ENCODE assay signal across 8 cellular contexts in genomic region chr12:55736780-55737580, GRCh38. TPM values are rescaled to one million over a fixed set of nuclear protein-coding genes. Genes with fewer than 3 reads are reported as not detected.
DNase-seq lines count a peak whose midpoint lies in the region; ATAC-seq, FAIRE-seq and TF ChIP-seq lines count a peak whose summit lies in the region.

No MANE protein-coding gene starts in this region.

- H4K20me1 ChIP-seq in KMS-11 (ENCODE audit: insufficient read depth) = no peaks in the 10 kb centered on the region
- H4K20me1 ChIP-seq in PC-3 (ENCODE audit: low read length) = no peaks in the 10 kb centered on the region

- H3K9me2 ChIP-seq in PC-3 (replicated peaks; ENCODE audit: low read length) = no peaks in the 10 kb centered on the region

- no peaks in the 10 kb centered on the region for H3K9me3 Mint-ChIP-seq in activated naive CD8-positive, alpha-beta T cell (ENCODE audit: low read depth)

- intact Hi-C loops in PC-3 (cut with micrococcal nuclease) (loop anchor here (1.0 kb wide), 3 partner anchors 8 to 77 kb away; partner anchors contain the start of gene CD63), heart left ventricle (cut with DNase I) (loop anchor here in 9 of 10 donors (2.0 to 10.0 kb wide), 10 partner anchors 60 to 375 kb away; partner anchors contain the start of genes ORMDL2 (in 1 of the 9), PA2G4 (in 1 of the 9) and SARNP (in 1 of the 9)), pancreas (cut with DNase I) (loop anchor here in 2 of 3 donors (5.0 to 10.0 kb wide), 2 partner anchors 205 to 298 kb away; no protein-coding TSS in a partner anchor)

- CTCF ChIA-PET in A549 (lab: Yijun Ruan, JAX) = interaction anchor here (0.7 to 11.7 kb wide), 27 partner anchors 8 to 555 kb away, joined by 3 to 139 read pairs (median 9); partner anchors contain the start of genes BLOC1S1, CD63, ORMDL2 and RDH5
- CTCF ChIA-PET in PC-3 (lab: Charles Lee) = interaction anchor here (1.1 to 2.7 kb wide), 5 partner anchors 9 to 548 kb away, joined by 3 to 25 read pairs (median 16); partner anchors contain the start of gene RDH5

- H3K79me2 ChIP-seq in KMS-11 (ENCODE audit: insufficient read depth, low read depth) (no peaks in the 10 kb centered on the region), PC-3 (ENCODE audit: low read length) (no peaks in the 10 kb centered on the region)

- ATAC-seq in A549 = peak; percentile 78 to 89
- ATAC-seq in PC-3 = peak; percentile 76
- ATAC-seq in heart left ventricle = peak; percentile 53 to 72 (median 64)
- peak; percentile 82 to 86 (median 84) for ATAC-seq in pancreas

- TF ChIP-seq CTCF in A549 (IDR thresholded peaks at IDR 0.05) (peak; percentile 70), KMS-11 (conservative IDR thresholded peaks at IDR 0.05; ENCODE audit: low read depth, low read length) (peak; percentile 97), PC-3 (conservative IDR thresholded peaks at IDR 0.05; ENCODE audit: low read depth, low read length) (peak; percentile 98), heart left ventricle (IDR thresholded peaks at IDR 0.05) (peak; percentile 58 to 79 (median 69)), pancreas (IDR thresholded peaks at IDR 0.05) (peak; percentile 67 to 76 (median 74))

- H3K27ac ChIP-seq in A549 (no peak overlapping the region), KMS-11 (no peak overlapping the region; the same call in 1 of the 2 replicates), PC-3 (ENCODE audit: low read length) (no peak overlapping the region), heart left ventricle (peak overlapping the region in 6 of 12 donors; percentile 6 to 79 (median 46)), pancreas (no peak overlapping the region)

- H3K9me3 ChIP-seq in A549 (no peaks in the 10 kb centered on the region), PC-3 (ENCODE audit: low read length) (no peaks in the 10 kb centered on the region), heart left ventricle (no peaks in the 10 kb centered on the region), pancreas (no peaks in the 10 kb centered on the region)

- H3K4me3 ChIP-seq in A549 = no peak overlapping the region
- no peak overlapping the region for H3K4me3 ChIP-seq in KMS-11 (IDR thresholded peaks at IDR 0.05; ENCODE audit: insufficient read depth, low read depth, low read length)
- H3K4me3 ChIP-seq in PC-3 (ENCODE audit: low read length) = no peak overlapping the region
- peak overlapping the region in 1 of 12 donors; percentile 11 for H3K4me3 ChIP-seq in heart left ventricle
- H3K4me3 ChIP-seq in pancreas = no peak overlapping the region

- WGBS in A549 (ENCODE audit: missing lambda C conversion rate) = 53% methylated on average over 6 of the region's 6 CpGs
- 29 to 32% (median 30%) methylated on average over 6 of the region's 6 CpGs for WGBS in heart left ventricle, 4 donors
- WGBS in pancreas, 2 donors = 17 to 18% methylated on average over 6 of the region's 6 CpGs

- no peaks in the 10 kb centered on the region for H3K36me3 Mint-ChIP-seq in activated naive CD8-positive, alpha-beta T cell

- POLR2A ChIA-PET in A549 (lab: Yijun Ruan, JAX) (interaction anchor here (1.7 to 2.2 kb wide), 2 partner anchors 7 to 81 kb away, joined by 10 to 18 read pairs; partner anchors contain the start of genes CD63, ORMDL2 and SARNP), PC-3 (lab: Charles Lee; ENCODE audit: unreplicated experiment) (interaction anchor here (0.5 kb wide), 2 partner anchors 62 to 107 kb away, joined by 3 read pairs; no protein-coding TSS in a partner anchor)

- no peak for TF ChIP-seq EP300 in A549 (IDR thresholded peaks at IDR 0.05)

- no peak overlapping the region for H3K27ac Mint-ChIP-seq in activated naive CD8-positive, alpha-beta T cell

- TF ChIP-seq RAD21 in A549 (conservative IDR thresholded peaks at IDR 0.05 in 1 of 2, IDR thresholded peaks at IDR 0.05 in 1 of 2) = peak; percentile 68 to 81

- DNase-seq in A549 (ENCODE audit: low read depth in 1 of 2, low spot score in 1 of 2) (peak; percentile 69 to 86), GM12891 (ENCODE audit: insufficient read length, low spot score) (no peak), PC-3 (peak; percentile 90), heart left ventricle (peak; percentile 61 to 83 (median 69)), pancreas (peak; percentile 81 to 89 (median 84))
- no peak for DNase-seq in NK-92 treated with Interleukin-12 subunit alpha and Interleukin-12 subunit beta, amount 100 ng/mL, for 24 hours (lab: John Stamatoyannopoulos, UW)

- H3K27me3 ChIP-seq in KMS-11 (ENCODE audit: insufficient read depth, low read depth) (peaks cover 3% of the 10 kb centered on the region; the same call in 1 of the 2 replicates), PC-3 (ENCODE audit: low read length) (no peaks in the 10 kb centered on the region), heart left ventricle (no peaks in the 10 kb centered on the region), pancreas (no peaks in the 10 kb centered on the region)

- no peaks in the 10 kb centered on the region for H3K36me3 ChIP-seq in KMS-11 (ENCODE audit: insufficient read depth)
- no peaks in the 10 kb centered on the region; the same call in 1 of the 2 replicates for H3K36me3 ChIP-seq in PC-3 (ENCODE audit: low read depth, low read length)
- H3K36me3 ChIP-seq in heart left ventricle = peaks cover 0 to 2% (median 0%) of the 10 kb centered on the region in 9 donors
- no peaks in the 10 kb centered on the region for H3K36me3 ChIP-seq in pancreas

- no peaks in the 10 kb centered on the region for H3F3A ChIP-seq in PC-3 (ENCODE audit: low read length, unreplicated experiment)

- H2AFZ ChIP-seq in KMS-11 (ENCODE audit: low read depth) (peak overlapping the region; percentile 84; the same call in 1 of the 2 replicates), PC-3 (ENCODE audit: low read length) (peak overlapping the region; percentile 95; the same call in 1 of the 2 replicates)

- FAIRE-seq in A549 (lab: Jason Lieb, UNC) = no peak
- peak; percentile 66 for FAIRE-seq in GM12891 (lab: Jason Lieb, UNC)
- no peak for FAIRE-seq in pancreas (lab: Jason Lieb, UNC)

- no peaks in the 10 kb centered on the region for H3K27me3 Mint-ChIP-seq in activated naive CD8-positive, alpha-beta T cell

- peaks cover 20% of the 10 kb centered on the region for H3K4me1 Mint-ChIP-seq in activated naive CD8-positive, alpha-beta T cell (ENCODE audit: low read depth)

- peak overlapping the region; percentile 89 for H3K4me3 Mint-ChIP-seq in activated naive CD8-positive, alpha-beta T cell

- peaks cover 7% of the 10 kb centered on the region; the same call in 2 of the 3 replicates for H3K4me1 ChIP-seq in A549
- peaks cover 25% of the 10 kb centered on the region for H3K4me1 ChIP-seq in KMS-11 (ENCODE audit: low read depth, poor library complexity, severe bottlenecking)
- peaks cover 11% of the 10 kb centered on the region for H3K4me1 ChIP-seq in PC-3 (ENCODE audit: insufficient read depth, low read length)
- peaks cover 0 to 23% (median 14%) of the 10 kb centered on the region in 12 donors for H3K4me1 ChIP-seq in heart left ventricle
- peaks cover 0 to 4% (median 0%) of the 10 kb centered on the region in 3 donors for H3K4me1 ChIP-seq in pancreas

- no peak overlapping the region for H3K4me2 ChIP-seq in A549
- peak overlapping the region; percentile 64 for H3K4me2 ChIP-seq in KMS-11
- H3K4me2 ChIP-seq in PC-3 (ENCODE audit: low read length) = no peak overlapping the region

- no TSS peak for BruUV-seq in PC-3 (replicated peaks; lab: Mats Ljungman, UMichigan)

- no peak overlapping the region for H3K9ac ChIP-seq in KMS-11
- H3K9ac ChIP-seq in PC-3 (ENCODE audit: low read length) = no peak overlapping the region

- TF ChIP-seq POLR2A in A549 (IDR thresholded peaks at IDR 0.05; ENCODE audit: low read length) (no peak), GM12891 (IDR thresholded peaks at IDR 0.05; ENCODE audit: low read depth, low read length) (no peak), heart left ventricle (IDR thresholded peaks at IDR 0.05) (no peak)

RNA-seq across cellular contexts. Expression of gene GDF11, which starts 5.9 kb away (rescaled TPM):
- 1.2 and 1.4 TPM in 2 replicates for polyA plus RNA-seq in A549 (2011; rRNA removed)
- polyA plus RNA-seq in A549 (2012; cell fraction: cytosol; rRNA removed) = 4.5 and 5.5 TPM in 2 replicates
- polyA plus RNA-seq in A549 (2012; cell fraction: nucleus; rRNA removed) = 3.1 and 4.5 TPM in 2 replicates
- polyA plus RNA-seq in A549 (2017; fragmentation: RNase III; extraction: RNeasy Plus Mini Kit Qiagen cat#74134 plus additional on column Dnase treatment) = 2.8 to 3.6 TPM (median 3.1 TPM) in 3 replicates
- 3.1 and 3.3 TPM in 2 replicates for polyA minus RNA-seq in A549 (2011; rRNA and poly(A)+ RNA removed)
- 8.0 TPM for polyA plus RNA-seq in GM12891 (2012; ENCODE audit: low read depth, missing spikeins)
- total RNA-seq in PC-3 (2014; rRNA removed) = 7.1 and 17.4 TPM in 2 replicates
- total RNA-seq in heart left ventricle = 10 to 100 TPM in 7 of 9 donors, 1 to 10 TPM in 2; 7.8 to 18.2 (median 12.4) TPM
- 10 to 100 TPM in 1 of 2 donors, 1 to 10 TPM in 1; 6.9 to 15.7 TPM for polyA plus RNA-seq in heart left ventricle
- total RNA-seq in pancreas = 1 to 10 TPM in 5 of 6 donors, under 1 TPM in 1; 0.91 to 3.5 (median 1.3) TPM
- 1 to 10 TPM in 1 of 2 donors, under 1 TPM in 1; 0.99 to 1.7 TPM for polyA plus RNA-seq in pancreas

RNA-seq across cellular contexts. Expression of gene CD63, which starts 8.2 kb away (rescaled TPM):
- 512 and 724 TPM in 2 replicates for polyA plus RNA-seq in A549 (2011; rRNA removed)
- 639 and 645 TPM in 2 replicates for polyA plus RNA-seq in A549 (2012; cell fraction: cytosol; rRNA removed)
- polyA plus RNA-seq in A549 (2012; cell fraction: nucleus; rRNA removed) = 264 and 317 TPM in 2 replicates
- polyA plus RNA-seq in A549 (2017; fragmentation: RNase III; extraction: RNeasy Plus Mini Kit Qiagen cat#74134 plus additional on column Dnase treatment) = 493 to 547 TPM (median 530 TPM) in 3 replicates
- 238 and 252 TPM in 2 replicates for polyA minus RNA-seq in A549 (2011; rRNA and poly(A)+ RNA removed)
- 172 TPM for polyA plus RNA-seq in GM12891 (2012; ENCODE audit: low read depth, missing spikeins)
- 784 and 869 TPM in 2 replicates for total RNA-seq in PC-3 (2014; rRNA removed)
- 1,000 to 10,000 TPM in 3 of 9 donors, 100 to 1,000 TPM in 6; 475 to 1,670 (median 767) TPM for total RNA-seq in heart left ventricle
- 1,000 to 10,000 TPM; 1,034 to 2,790 TPM for polyA plus RNA-seq in heart left ventricle
- total RNA-seq in pancreas = 100 to 1,000 TPM; 433 to 636 (median 525) TPM
- polyA plus RNA-seq in pancreas = 100 to 1,000 TPM; 625 to 717 TPM

RNA-seq across cellular contexts. Expression of gene RDH5, which starts 16.8 kb away (rescaled TPM):
- polyA plus RNA-seq in A549 (2011; rRNA removed) = 8.1 and 9.1 TPM in 2 replicates
- polyA plus RNA-seq in A549 (2012; cell fraction: cytosol; rRNA removed) = 7.8 and 8.3 TPM in 2 replicates
- 28.7 and 33.2 TPM in 2 replicates for polyA plus RNA-seq in A549 (2012; cell fraction: nucleus; rRNA removed)
- 3.4 to 5.4 TPM (median 4.1 TPM) in 3 replicates for polyA plus RNA-seq in A549 (2017; fragmentation: RNase III; extraction: RNeasy Plus Mini Kit Qiagen cat#74134 plus additional on column Dnase treatment)
- polyA minus RNA-seq in A549 (2011; rRNA and poly(A)+ RNA removed) = 7.1 and 7.8 TPM in 2 replicates
- 7.2 TPM for polyA plus RNA-seq in GM12891 (2012; ENCODE audit: low read depth, missing spikeins)
- 4.6 and 5.1 TPM in 2 replicates for total RNA-seq in PC-3 (2014; rRNA removed)
- total RNA-seq in heart left ventricle = 10 to 100 TPM in 8 of 9 donors, 1 to 10 TPM in 1; 5.9 to 20.5 (median 16.2) TPM
- polyA plus RNA-seq in heart left ventricle = 10 to 100 TPM; 25.8 to 42.4 TPM
- 1 to 10 TPM; 1.3 to 4.4 (median 2.5) TPM for total RNA-seq in pancreas
- polyA plus RNA-seq in pancreas = 10 to 100 TPM in 1 of 2 donors, 1 to 10 TPM in 1; 8.8 to 12.6 TPM

RNA-seq across cellular contexts. Expression of gene BLOC1S1, which starts 21.1 kb away (rescaled TPM):
- polyA plus RNA-seq in A549 (2011; rRNA removed) = 112 and 115 TPM in 2 replicates
- polyA plus RNA-seq in A549 (2012; cell fraction: cytosol; rRNA removed) = 261 and 312 TPM in 2 replicates
- polyA plus RNA-seq in A549 (2012; cell fraction: nucleus; rRNA removed) = 103 and 115 TPM in 2 replicates
- polyA plus RNA-seq in A549 (2017; fragmentation: RNase III; extraction: RNeasy Plus Mini Kit Qiagen cat#74134 plus additional on column Dnase treatment) = 129 to 138 TPM (median 134 TPM) in 3 replicates
- polyA minus RNA-seq in A549 (2011; rRNA and poly(A)+ RNA removed) = 45.1 and 64.8 TPM in 2 replicates
- polyA plus RNA-seq in GM12891 (2012; ENCODE audit: low read depth, missing spikeins) = 172 TPM
- total RNA-seq in PC-3 (2014; rRNA removed) = 63.5 and 90.8 TPM in 2 replicates
- total RNA-seq in heart left ventricle = 100 to 1,000 TPM in 5 of 9 donors, 10 to 100 TPM in 4; 71.3 to 173 (median 131) TPM
- polyA plus RNA-seq in heart left ventricle = 100 to 1,000 TPM; 187 to 314 TPM
- total RNA-seq in pancreas = 10 to 100 TPM; 32.5 to 60.6 (median 44.4) TPM
- 100 to 1,000 TPM; 153 to 155 TPM for polyA plus RNA-seq in pancreas

RNA-seq across cellular contexts. Expression of gene ITGA7, which starts 29.3 kb away (rescaled TPM):
- polyA plus RNA-seq in A549 (2011; rRNA removed) = 1.1 and 1.4 TPM in 2 replicates
- polyA plus RNA-seq in A549 (2012; cell fraction: cytosol; rRNA removed) = 0.66 and 1.2 TPM in 2 replicates
- polyA plus RNA-seq in A549 (2012; cell fraction: nucleus; rRNA removed) = 7.3 and 8.5 TPM in 2 replicates
- 1.7 to 2.0 TPM (median 1.9 TPM) in 3 replicates for polyA plus RNA-seq in A549 (2017; fragmentation: RNase III; extraction: RNeasy Plus Mini Kit Qiagen cat#74134 plus additional on column Dnase treatment)
- 1.5 and 2.8 TPM in 2 replicates for polyA minus RNA-seq in A549 (2011; rRNA and poly(A)+ RNA removed)
- 4.3 TPM for polyA plus RNA-seq in GM12891 (2012; ENCODE audit: low read depth, missing spikeins)
- total RNA-seq in PC-3 (2014; rRNA removed) = 4.4 and 9.7 TPM in 2 replicates
- total RNA-seq in heart left ventricle = 1,000 to 10,000 TPM in 1 of 9 donors, 100 to 1,000 TPM in 8; 199 to 1,007 (median 620) TPM
- 100 to 1,000 TPM; 173 to 573 TPM for polyA plus RNA-seq in heart left ventricle
- 10 to 100 TPM in 1 of 6 donors, 1 to 10 TPM in 5; 3.4 to 12.6 (median 7.3) TPM for total RNA-seq in pancreas
- polyA plus RNA-seq in pancreas = 10 to 100 TPM; 30.1 to 34.5 TPM

Comparison
In these comparisons a context has a peak if more than half of its experiments do, and no peak if none do; other contexts are left out.
1. DNase-seq: peak in A549 (2 of 2), PC-3 (single experiment), heart left ventricle (5 of 5) and pancreas (6 of 6); none in GM12891 (single experiment) and NK-92 treated with Interleukin-12 subunit alpha and Interleukin-12 subunit beta, amount 100 ng/mL, for 24 hours (single experiment).
2. Peak in every context shown above with its lines, with median percentiles within 50 percentile points of each other: ATAC-seq and CTCF ChIP-seq.